In the genomic region with DNA sequence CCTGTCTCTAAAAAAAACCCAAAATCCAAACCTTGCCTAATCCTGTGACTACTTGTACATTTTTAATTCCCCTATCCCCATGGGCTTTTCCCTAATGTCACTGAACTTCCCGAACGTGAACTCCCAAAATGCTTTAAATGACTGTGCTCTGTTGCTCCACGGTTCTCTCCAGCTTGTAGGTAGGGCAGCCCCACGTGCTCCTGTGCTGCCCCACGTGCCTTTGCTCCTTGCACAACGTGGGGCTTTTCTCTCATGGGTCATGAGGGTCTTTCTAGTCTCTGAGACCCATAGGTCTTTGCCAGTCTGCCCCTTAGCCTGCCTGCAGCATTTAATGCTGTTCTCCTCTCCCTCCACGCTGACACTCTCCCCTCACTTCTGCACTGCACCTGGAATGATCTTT, we compare ENCODE assay signal across 16 cellular contexts.
"Had no signal": no experiment of that assay in that cellular context is flagged by ENCODE, and none has a peak within 500 bp of the region (broad histone marks: within the 10 kb centered on the region; RNA-seq: fewer than 3 reads in every experiment).

No MANE protein-coding gene starts in this region.

- DNase-seq: effector CD4-positive, alpha-beta T cell; left ventricle myocardium superior; lower lobe of right lung; natural killer cell; sigmoid colon; stimulated activated CD4-positive, alpha-beta T cell treated with anti-CD3 and anti-CD28 coated beads, Interleukin-2, amount 100 ng/mL, for 24 hours; stimulated activated CD4-positive, alpha-beta T cell treated with anti-CD3 and anti-CD28 coated beads, Interleukin-4, amount 100 ng/mL, for 24 hours; stimulated activated naive CD4-positive, alpha-beta T cell treated with Interleukin-2 at 50 U/mL for 16 hours; stomach; tibial artery had no signal

- H3K36me3 Mint-ChIP-seq: natural killer cell; stimulated activated effector memory CD8-positive, alpha-beta T cell treated with anti-CD3 and anti-CD28 coated beads, Interleukin-12 subunit alpha, Interleukin-12 subunit beta, amount 100 ng/mL, for 72 hours had no signal

- H3K27me3 Mint-ChIP-seq: type B pancreatic cell had no signal

- H3K27ac Mint-ChIP-seq: natural killer cell; stimulated activated effector memory CD8-positive, alpha-beta T cell treated with anti-CD3 and anti-CD28 coated beads, Interleukin-12 subunit alpha, Interleukin-12 subunit beta, amount 100 ng/mL, for 72 hours; type B pancreatic cell had no signal

- H3K9me3 Mint-ChIP-seq: natural killer cell; neural crest cell; stimulated activated effector memory CD8-positive, alpha-beta T cell treated with anti-CD3 and anti-CD28 coated beads, Interleukin-12 subunit alpha, Interleukin-12 subunit beta, amount 100 ng/mL, for 72 hours; type B pancreatic cell had no signal

- H3K4me3 Mint-ChIP-seq: natural killer cell; neural crest cell; stimulated activated effector memory CD8-positive, alpha-beta T cell treated with anti-CD3 and anti-CD28 coated beads, Interleukin-12 subunit alpha, Interleukin-12 subunit beta, amount 100 ng/mL, for 72 hours; type B pancreatic cell had no signal

- H3K4me1 Mint-ChIP-seq: natural killer cell; stimulated activated effector memory CD8-positive, alpha-beta T cell treated with anti-CD3 and anti-CD28 coated beads, Interleukin-12 subunit alpha, Interleukin-12 subunit beta, amount 100 ng/mL, for 72 hours had no signal

- ATAC-seq: left ventricle myocardium superior; lower lobe of right lung; natural killer cell; stimulated activated effector memory CD8-positive, alpha-beta T cell treated with anti-CD3 and anti-CD28 coated beads, Interleukin-12 subunit alpha, Interleukin-12 subunit beta, amount 100 ng/mL, for 72 hours had no signal

- H3K27ac ChIP-seq: dorsolateral prefrontal cortex, lower lobe of right lung, prostate gland, right atrium auricular region, sigmoid colon, stomach, tibial artery had no signal
